In the genomic region with DNA sequence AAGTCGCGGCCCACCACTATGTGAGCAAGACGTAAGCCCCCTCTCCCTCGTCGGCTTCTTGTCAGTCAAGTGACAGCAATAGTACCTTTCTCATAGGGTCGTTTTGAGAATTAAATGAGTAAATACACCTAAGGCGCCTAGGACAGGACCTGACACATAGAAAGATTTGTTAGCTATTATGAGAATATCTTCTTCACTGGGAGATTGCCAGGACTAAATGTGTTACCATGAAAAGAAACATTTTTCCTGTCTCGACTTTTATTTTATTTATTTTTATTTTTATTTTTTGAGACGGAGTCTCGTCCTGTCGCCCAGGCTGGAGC, we compare ENCODE assay signal across 8 cellular contexts. TPM values are rescaled to one million over a fixed set of nuclear protein-coding genes. Genes with fewer than 3 reads are reported as not detected.
DNase-seq lines count a peak whose midpoint lies in the region; FAIRE-seq and TF ChIP-seq lines count a peak whose summit lies in the region.

No MANE protein-coding gene starts in this region.

- H3K4me3 ChIP-seq in adipocyte (ENCODE audit: low read length) (peak overlapping the region; percentile 87), kidney (ENCODE audit: low read length in 2 of 2) (peak overlapping the region; percentile 84 to 96)

- peaks cover 32% of the 10 kb centered on the region for H3K36me3 ChIP-seq in adipocyte (ENCODE audit: control insufficient read depth, insufficient read depth, low read length, severe bottlenecking)
- peaks cover 16 to 24% of the 10 kb centered on the region in 2 donors for H3K36me3 ChIP-seq in kidney (ENCODE audit: control insufficient read depth in 1 of 2, insufficient read depth in 2 of 2, low read length in 2 of 2)

- intact Hi-C loops in kidney (cut with DNase I): no loop called here

- no peak for DNase-seq in T-helper 1 cell
- no peak for DNase-seq in adipocyte (ENCODE audit: low read depth)
- DNase-seq in kidney: no peak
- no peak for DNase-seq in H4 (ENCODE audit: low spot score)
- DNase-seq in NCI-H446 (lab: John Stamatoyannopoulos, UW): no peak
- DNase-seq in KBM-7: no peak

- H3K9me3 ChIP-seq in adipocyte (ENCODE audit: control insufficient read depth, low read length): no peaks in the 10 kb centered on the region
- no peaks in the 10 kb centered on the region for H3K9me3 ChIP-seq in kidney (ENCODE audit: control insufficient read depth in 1 of 2, low read length in 2 of 2)

- H3K9ac ChIP-seq in adipocyte (ENCODE audit: low read length) (peak overlapping the region; percentile 93), kidney (ENCODE audit: low read length in 2 of 2) (peak overlapping the region; percentile 78 to 86)

- H3K9me3 Mint-ChIP-seq in T-helper 1 cell treated with Interleukin-12 subunit alpha and Interleukin-12 subunit beta and Interleukin-4 antibody, amounts not matched to agents 30 μg/mL and 1 μg/mL, for 36 hours: no peaks in the 10 kb centered on the region

- no peak for FAIRE-seq in kidney (lab: Jason Lieb, UNC)

- no peaks in the 10 kb centered on the region for H3K27me3 Mint-ChIP-seq in T-helper 1 cell treated with Interleukin-12 subunit alpha and Interleukin-12 subunit beta and Interleukin-4 antibody, amounts not matched to agents 30 μg/mL and 1 μg/mL, for 36 hours (ENCODE audit: low read depth)

- H3K4me1 ChIP-seq in adipocyte (ENCODE audit: control insufficient read depth, insufficient read depth, low read length): peaks cover 17% of the 10 kb centered on the region
- peaks cover 10 to 11% of the 10 kb centered on the region in 2 donors for H3K4me1 ChIP-seq in kidney (ENCODE audit: control insufficient read depth in 1 of 2, insufficient read depth in 1 of 2, low read depth in 1 of 2, low read length in 2 of 2)

- peaks cover 40% of the 10 kb centered on the region for H3K4me1 Mint-ChIP-seq in T-helper 1 cell treated with Interleukin-12 subunit alpha and Interleukin-12 subunit beta and Interleukin-4 antibody, amounts not matched to agents 30 μg/mL and 1 μg/mL, for 36 hours (ENCODE audit: low read depth)

- no peaks in the 10 kb centered on the region for H3K27me3 ChIP-seq in adipocyte (replicated peaks; ENCODE audit: control insufficient read depth, insufficient read depth, low read length)

- in situ Hi-C loops in KBM-7 (cut with MboI; ENCODE audit: low pct_unique_long_range_greater_than_20kb, low sequenced_read_pairs): no loop called here

- no peak for TF ChIP-seq CTCF in kidney (IDR thresholded peaks at IDR 0.05; ENCODE audit: borderline replicate concordance, extremely low read depth, insufficient read depth)

- peak overlapping the region; percentile 95 for H3K27ac Mint-ChIP-seq in T-helper 1 cell treated with Interleukin-12 subunit alpha and Interleukin-12 subunit beta and Interleukin-4 antibody, amounts not matched to agents 30 μg/mL and 1 μg/mL, for 36 hours

- peak overlapping the region; percentile 98 for H3K27ac ChIP-seq in kidney (ENCODE audit: low read depth in 2 of 2, low read length in 2 of 2)
- peak overlapping the region; percentile 74 for H3K27ac ChIP-seq in temporal lobe (ENCODE audit: low read depth, low read length)

- H3K36me3 Mint-ChIP-seq in T-helper 1 cell treated with Interleukin-12 subunit alpha and Interleukin-12 subunit beta and Interleukin-4 antibody, amounts not matched to agents 30 μg/mL and 1 μg/mL, for 36 hours (ENCODE audit: low read depth): peaks cover 37% of the 10 kb centered on the region

- peak overlapping the region; percentile 89 for H3K4me3 Mint-ChIP-seq in T-helper 1 cell treated with Interleukin-12 subunit alpha and Interleukin-12 subunit beta and Interleukin-4 antibody, amounts not matched to agents 30 μg/mL and 1 μg/mL, for 36 hours

RNA-seq across cellular contexts. Expression of gene PMF1, which starts 0.8 kb away (rescaled TPM):
- total RNA-seq in kidney (65.6 TPM), temporal lobe (29.0 TPM)
- 110 TPM for polyA plus RNA-seq in kidney (ENCODE audit: insufficient read depth, low read depth, low replicate concordance)
- total RNA-seq in H4 (2014; rRNA removed; shearing (Covaris generic)): 68.2 and 79.0 TPM in 2 replicates

RNA-seq across cellular contexts. Expression of gene SLC25A44, which starts 19.7 kb away (rescaled TPM):
- total RNA-seq in kidney (28.1 TPM), temporal lobe (10.6 TPM)
- 29.0 TPM for polyA plus RNA-seq in kidney (ENCODE audit: insufficient read depth, low read depth, low replicate concordance)
- total RNA-seq in H4 (2014; rRNA removed; shearing (Covaris generic)): 17.7 and 17.8 TPM in 2 replicates

RNA-seq across cellular contexts. Expression of gene BGLAP, which starts 28.4 kb away (rescaled TPM):
- total RNA-seq in kidney (1.8 TPM), temporal lobe (0.25 TPM)
- 1.7 TPM for polyA plus RNA-seq in kidney (ENCODE audit: insufficient read depth, low read depth, low replicate concordance)
- 0.08 TPM in 1 of 2 replicates, not detected in the other for total RNA-seq in H4 (2014; rRNA removed; shearing (Covaris generic))

RNA-seq across cellular contexts. Expression of gene PAQR6, which starts 34.3 kb away (rescaled TPM):
- total RNA-seq in kidney (4.2 TPM), temporal lobe (4.7 TPM)
- polyA plus RNA-seq in kidney (ENCODE audit: insufficient read depth, low read depth, low replicate concordance): 2.0 TPM
- 0.50 and 1.0 TPM in 2 replicates for total RNA-seq in H4 (2014; rRNA removed; shearing (Covaris generic))
